ENCODE assay signal across 15 cellular contexts in genomic region chr2:189302274-189302948, GRCh38.
DNase-seq lines count a peak whose midpoint lies in the region; ATAC-seq and TF ChIP-seq lines count a peak whose summit lies in the region.
"Had no signal": no experiment of that assay in that cellular context is flagged by ENCODE, and none has a peak within 500 bp of the region (broad histone marks: within the 10 kb centered on the region; RNA-seq: fewer than 3 reads in every experiment).

No MANE protein-coding gene starts in this region.

- H2BK5ac ChIP-seq in mesenchymal stem cell (ENCODE audit: low read depth, low read length, poor library complexity, severe bottlenecking), result no peak overlapping the region

- no peak overlapping the region for H2AFZ ChIP-seq in mesenchymal stem cell (ENCODE audit: low read depth, low read length)

- H3K9me3 Mint-ChIP-seq in activated CD8-positive, alpha-beta T cell treated with anti-CD3 and anti-CD28 coated beads, Interleukin-2, amount 10 ng/mL, durations not matched to agents 7 days and 5 days (ENCODE audit: insufficient read depth), result no peaks in the 10 kb centered on the region

- CTCF ChIA-PET in activated CD8-positive, alpha-beta T cell treated with anti-CD3 and anti-CD28 coated beads, Interleukin-2, amount 10 ng/mL, durations not matched to agents 7 days and 5 days (lab: Charles Lee), result no interaction called here

- no peak overlapping the region for H4K8ac ChIP-seq in mesenchymal stem cell (ENCODE audit: low read length)

- H3K4me3 ChIP-seq in mesenchymal stem cell (ENCODE audit: insufficient read depth in 1 of 2, low read depth in 1 of 2, low read length in 2 of 2), result no peak overlapping the region
- no peak overlapping the region for H3K4me3 ChIP-seq in lower lobe of right lung
- H3K4me3 ChIP-seq: adrenal gland, SJSA1 had no signal

- H3K27me3 Mint-ChIP-seq in activated CD8-positive, alpha-beta T cell treated with anti-CD3 and anti-CD28 coated beads, Interleukin-2, amount 10 ng/mL, durations not matched to agents 7 days and 5 days (ENCODE audit: low read depth), result no peaks in the 10 kb centered on the region

- intact Hi-C loops in lower lobe of right lung (cut with DNase I), result no loop called here

- ATAC-seq in HG03432 (IDR thresholded peaks at IDR 0.05; ENCODE audit: unreplicated experiment) (peak; percentile 73), lower lobe of right lung (no peak)
- ATAC-seq in activated CD8-positive, alpha-beta T cell treated with anti-CD3 and anti-CD28 coated beads, Interleukin-2, amount 10 ng/mL, durations not matched to agents 7 days and 5 days, result no peak

- peaks cover 56% of the 10 kb centered on the region for H3K36me3 Mint-ChIP-seq in activated CD8-positive, alpha-beta T cell treated with anti-CD3 and anti-CD28 coated beads, Interleukin-2, amount 10 ng/mL, durations not matched to agents 7 days and 5 days (ENCODE audit: low read depth)

- no peak overlapping the region for H4K91ac ChIP-seq in mesenchymal stem cell (ENCODE audit: low read length)

- DNase-seq in EL, result peak; percentile 21
- DNase-seq in activated CD8-positive, alpha-beta T cell treated with anti-CD3 and anti-CD28 coated beads, Interleukin-2, amount 10 ng/mL, durations not matched to agents 7 days and 5 days, result no peak
- no peak for DNase-seq in mesenchymal stem cell
- DNase-seq in lower lobe of right lung, result no peak
- DNase-seq in NCI-H2171 (lab: John Stamatoyannopoulos, UW), result no peak
- no peak for DNase-seq in hippocampal formation (lab: John Stamatoyannopoulos, UW)
- DNase-seq: activated CD4-positive, CD25-positive, alpha-beta regulatory T cell treated with anti-CD3 and anti-CD28 coated beads, Interleukin-2, amount 50 U/mL, for 72 hours; adrenal gland; NCI-H1092 treated with DMSO at 0.1 percent for 48 hours; NCI-H526; stimulated activated CD4-positive, alpha-beta T cell treated with anti-CD3 and anti-CD28 coated beads, Interleukin-15, amount 100 ng/mL, for 24 hours; stimulated activated naive CD4-positive, alpha-beta T cell had no signal

- POLR2A ChIA-PET in activated CD8-positive, alpha-beta T cell treated with anti-CD3 and anti-CD28 coated beads, Interleukin-2, amount 10 ng/mL, durations not matched to agents 7 days and 5 days (lab: Charles Lee), result no interaction called here

- H3K4me1 Mint-ChIP-seq in activated CD8-positive, alpha-beta T cell treated with anti-CD3 and anti-CD28 coated beads, Interleukin-2, amount 10 ng/mL, durations not matched to agents 7 days and 5 days (ENCODE audit: low read depth), result peaks cover 77% of the 10 kb centered on the region

- H3K27ac Mint-ChIP-seq in activated CD8-positive, alpha-beta T cell treated with anti-CD3 and anti-CD28 coated beads, Interleukin-2, amount 10 ng/mL, durations not matched to agents 7 days and 5 days, result peak overlapping the region; percentile 77

- H2BK15ac ChIP-seq in mesenchymal stem cell (ENCODE audit: low read depth, poor library complexity, severe bottlenecking), result no peak overlapping the region

- H3K4me1 ChIP-seq in mesenchymal stem cell (ENCODE audit: control insufficient read depth, insufficient read depth, low read depth, low read length) (no peaks in the 10 kb centered on the region), lower lobe of right lung (no peaks in the 10 kb centered on the region)
- H3K4me1 ChIP-seq: adrenal gland had no signal

- H3K27ac ChIP-seq in mesenchymal stem cell (ENCODE audit: low read length, poor library complexity, severe bottlenecking) (no peak overlapping the region), lower lobe of right lung (no peak overlapping the region)
- H3K27ac ChIP-seq: adrenal gland, neutrophil, SJSA1 had no signal

- H3K36me3 ChIP-seq in mesenchymal stem cell (ENCODE audit: control insufficient read depth in 1 of 2, insufficient read depth in 2 of 2, low read depth in 1 of 2, low read length in 2 of 2), result no peaks in the 10 kb centered on the region
- no peaks in the 10 kb centered on the region for H3K36me3 ChIP-seq in lower lobe of right lung
- H3K36me3 ChIP-seq: adrenal gland, neutrophil, SJSA1 had no signal

- H3K23ac ChIP-seq in mesenchymal stem cell (ENCODE audit: low read length in 2 of 2), result no peak overlapping the region

- 83% methylated on average over 4 of the region's 5 CpGs for WGBS in mesenchymal stem cell

- H3K9ac ChIP-seq in mesenchymal stem cell (ENCODE audit: low read length), result no peak overlapping the region

- no peak for TF ChIP-seq CTCF in lower lobe of right lung (IDR thresholded peaks at IDR 0.05)

- no peak overlapping the region for H2BK120ac ChIP-seq in mesenchymal stem cell (ENCODE audit: low read depth, low read length)

- H3K4me2 ChIP-seq in mesenchymal stem cell (ENCODE audit: low read length, poor library complexity, severe bottlenecking), result no peak overlapping the region

- H3K18ac ChIP-seq in mesenchymal stem cell (ENCODE audit: low read depth in 1 of 2, low read length in 2 of 2), result peak overlapping the region in 1 of 2 experiments; percentile 38

- no peak overlapping the region for H2AK5ac ChIP-seq in mesenchymal stem cell (ENCODE audit: low read length, severe bottlenecking)

- no peaks in the 10 kb centered on the region for H3K27me3 ChIP-seq in mesenchymal stem cell (ENCODE audit: control insufficient read depth in 1 of 2, insufficient read depth in 1 of 2, low read length in 2 of 2)
- H3K27me3 ChIP-seq in lower lobe of right lung (ENCODE audit: low read depth), result no peaks in the 10 kb centered on the region
- H3K27me3 ChIP-seq: adrenal gland, neutrophil, SJSA1 had no signal

- H3K9me3 ChIP-seq in mesenchymal stem cell (ENCODE audit: control insufficient read depth, low read length) (no peaks in the 10 kb centered on the region), lower lobe of right lung (no peaks in the 10 kb centered on the region)
- H3K9me3 ChIP-seq: adrenal gland, neutrophil, SJSA1 had no signal

- peak overlapping the region; percentile 24 to 39 for H2BK12ac ChIP-seq in mesenchymal stem cell (ENCODE audit: low read length in 2 of 2)

- H3K79me1 ChIP-seq in mesenchymal stem cell (replicated peaks; ENCODE audit: low read length, poor library complexity, severe bottlenecking), result no peaks in the 10 kb centered on the region

- H3K14ac ChIP-seq in mesenchymal stem cell (ENCODE audit: low read length in 2 of 2), result no peak overlapping the region

- no peak overlapping the region for H3K4me3 Mint-ChIP-seq in activated CD8-positive, alpha-beta T cell treated with anti-CD3 and anti-CD28 coated beads, Interleukin-2, amount 10 ng/mL, durations not matched to agents 7 days and 5 days

- H3K4ac ChIP-seq in mesenchymal stem cell (ENCODE audit: low read depth in 1 of 2, low read length in 2 of 2), result no peak overlapping the region
